Comparison of ENCODE assay signal across 14 cellular contexts in the genomic region with DNA sequence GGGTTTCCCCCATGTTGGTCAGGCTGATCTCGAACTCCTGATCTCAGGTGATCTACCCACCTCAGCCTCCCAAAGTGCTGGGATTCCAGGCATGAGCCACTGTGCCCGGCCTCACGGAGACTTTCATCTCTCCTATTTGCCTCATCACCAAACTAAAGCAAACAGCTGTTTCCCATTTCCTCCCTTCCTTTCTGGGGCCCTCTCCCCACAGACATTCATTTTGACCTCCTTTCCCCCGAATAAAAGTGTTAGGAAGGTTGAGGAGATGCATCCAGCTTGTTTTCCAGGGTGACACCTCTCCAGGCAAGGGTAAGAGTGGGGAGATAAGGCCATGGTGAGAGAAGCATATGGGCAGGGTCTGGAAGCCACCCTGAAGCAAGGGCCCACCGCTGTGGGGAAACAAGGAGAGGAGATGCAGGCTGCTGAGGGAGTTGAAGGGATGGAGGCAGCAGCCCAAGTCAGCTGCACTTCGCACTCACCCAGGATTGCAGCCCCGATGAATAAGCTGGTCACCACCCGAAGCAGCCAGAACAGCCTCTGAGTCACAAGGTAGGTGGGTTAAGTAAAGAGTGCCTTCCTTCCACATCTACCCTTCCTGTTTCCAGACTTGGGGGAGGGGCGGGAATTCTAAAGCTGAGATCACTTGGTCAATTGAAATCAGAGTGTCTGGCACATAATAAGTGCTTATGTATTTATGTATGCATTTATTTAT. TPM values are rescaled to one million over a fixed set of nuclear protein-coding genes. Genes with fewer than 3 reads are reported as not detected.
DNase-seq lines count a peak whose midpoint lies in the region; ATAC-seq and TF ChIP-seq lines count a peak whose summit lies in the region.
"Had no signal": no experiment of that assay in that cellular context is flagged by ENCODE, and none has a peak within 500 bp of the region (broad histone marks: within the 10 kb centered on the region; RNA-seq: fewer than 3 reads in every experiment).

No MANE protein-coding gene starts in this region.

- H3K36me3 ChIP-seq in kidney epithelial cell (ENCODE audit: control insufficient read depth, insufficient read depth, low read length): no peaks in the 10 kb centered on the region
- H3K36me3 ChIP-seq: BLaER1 treated with 17β-estradiol and CSF1 and Interleukin-3, amounts not matched to agents 10 nM and 100 nM; heart right ventricle had no signal

- DNase-seq in AG04449 (ENCODE audit: low read depth, low spot score): peak; percentile 51
- peak; percentile 94 for DNase-seq in HPDE6-E6E7 (ENCODE audit: extremely low spot score)
- DNase-seq in astrocyte of the spinal cord (ENCODE audit: low read depth, low spot score): peak; percentile 73
- peak; percentile 81 for DNase-seq in kidney epithelial cell (ENCODE audit: low read depth)
- no peak for DNase-seq in activated CD8-positive, alpha-beta memory T cell treated with anti-CD3 and anti-CD28 coated beads, Interleukin-2, amount 50 U/mL, for 48 hours
- DNase-seq in SHP77 (lab: John Stamatoyannopoulos, UW): no peak
- DNase-seq: heart right ventricle, KBM-7, naive B cell, NCI-H526 treated with DMSO at 0.1 percent for 48 hours had no signal

- H3K27me3 ChIP-seq in kidney epithelial cell (ENCODE audit: control insufficient read depth, insufficient read depth, low read length): peaks cover 14% of the 10 kb centered on the region

- no peak for ATAC-seq in HG03439 (IDR thresholded peaks at IDR 0.05; ENCODE audit: unreplicated experiment)
- ATAC-seq in GM18870 (IDR thresholded peaks at IDR 0.05; ENCODE audit: unreplicated experiment): no peak
- ATAC-seq: heart right ventricle had no signal

- CTCF ChIA-PET in AG04449 (lab: Yijun Ruan, JAX): interaction anchor here (0.8 to 8.1 kb wide), 21 partner anchors 9 to 336 kb away, joined by 3 to 129 read pairs (median 5); partner anchors contain the start of genes DUOX1, DUOXA1 and SORD

- in situ Hi-C loops in astrocyte of the spinal cord (cut with HindIII; ENCODE audit: low sequenced_read_pairs): no loop called here

- TF ChIP-seq CTCF in AG04449 (IDR thresholded peaks at IDR 0.05; ENCODE audit: insufficient read depth, low read length, missing control alignments): no peak
- no peak for TF ChIP-seq CTCF in astrocyte of the spinal cord (IDR thresholded peaks at IDR 0.05; ENCODE audit: low read depth, low read length)
- TF ChIP-seq CTCF in kidney epithelial cell (IDR thresholded peaks at IDR 0.05; ENCODE audit: insufficient read depth, low read length, poor library complexity, severe bottlenecking): no peak

- POLR2A ChIA-PET in AG04449 (lab: Yijun Ruan, JAX): no interaction called here

- H3K4me3 ChIP-seq in AG04449 (ENCODE audit: low read depth, low read length) (no peak overlapping the region), astrocyte of the spinal cord (ENCODE audit: low read depth, low read length) (no peak overlapping the region), kidney epithelial cell (ENCODE audit: low read depth, low read length) (no peak overlapping the region)
- H3K4me3 ChIP-seq: BLaER1 treated with 17β-estradiol and CSF1 and Interleukin-3, amounts not matched to agents 10 nM and 100 nM; heart right ventricle had no signal

RNA-seq across cellular contexts. Expression of gene DUOXA2, which starts 7.7 kb away (rescaled TPM):
- not detected in 2 replicates for total RNA-seq in kidney epithelial cell
- total RNA-seq: heart right ventricle; T-helper 1 cell treated with Interleukin-12 subunit alpha and Interleukin-12 subunit beta and Interleukin-4 antibody, amounts not matched to agents 30 ng/mL and 1 ng/mL, for 36 hours had no signal

RNA-seq across cellular contexts. Expression of gene DUOXA1, which starts 7.8 kb away (rescaled TPM):
- total RNA-seq in kidney epithelial cell: 0.27 TPM in 1 of 2 replicates, not detected in the other

RNA-seq across cellular contexts. Expression of gene DUOX2, which starts 7.9 kb away (rescaled TPM):
- 0.08 and 0.14 TPM in 2 replicates for total RNA-seq in kidney epithelial cell
- total RNA-seq: T-helper 1 cell treated with Interleukin-12 subunit alpha and Interleukin-12 subunit beta and Interleukin-4 antibody, amounts not matched to agents 30 ng/mL and 1 ng/mL, for 36 hours had no signal

RNA-seq across cellular contexts. Expression of gene DUOX1, which starts 7.9 kb away (rescaled TPM):
- total RNA-seq in kidney epithelial cell: 4.1 and 6.6 TPM in 2 replicates

Comparison
In these comparisons a context has a peak if more than half of its experiments do, and no peak if none do; other contexts are left out.
1. DNase-seq: peak in AG04449 (single experiment), HPDE6-E6E7 (single experiment), astrocyte of the spinal cord (single experiment) and kidney epithelial cell (single experiment); none in activated CD8-positive, alpha-beta memory T cell treated with anti-CD3 and anti-CD28 coated beads, Interleukin-2, amount 50 U/mL, for 48 hours (single experiment) and SHP77 (0 of 2).